In genomic region chr16:1474471-1474795, GRCh38 we compare ENCODE assay signal across 8 cellular contexts. TPM values are rescaled to one million over a fixed set of nuclear protein-coding genes. Genes with fewer than 3 reads are reported as not detected.
DNase-seq lines count a peak whose midpoint lies in the region; ATAC-seq and TF ChIP-seq lines count a peak whose summit lies in the region.

No MANE protein-coding gene starts in this region.

- H3K4me2 ChIP-seq in BLaER1 treated with 17β-estradiol and CSF1 and Interleukin-3, amounts not matched to agents 10 nM and 100 nM, result peak overlapping the region; percentile 94 to 99 (median 98)

- H3K4me3 ChIP-seq in BLaER1 treated with 17β-estradiol and CSF1 and Interleukin-3, amounts not matched to agents 10 nM and 100 nM, result peak overlapping the region; percentile 81 to 98 (median 94)
- H3K4me3 ChIP-seq in Panc1 (ENCODE audit: low read depth in 2 of 2, low read length in 2 of 2), result peak overlapping the region; percentile 71 to 77
- H3K4me3 ChIP-seq in fibroblast of the aortic adventitia (ENCODE audit: low read depth, low read length), result peak overlapping the region; percentile 87
- H3K4me3 ChIP-seq in retinal pigment epithelial cell (ENCODE audit: low read length), result peak overlapping the region; percentile 77

- TF ChIP-seq CTCF in Panc1 (IDR thresholded peaks at IDR 0.05) (no peak), fibroblast of the aortic adventitia (IDR thresholded peaks at IDR 0.05; ENCODE audit: insufficient read depth, low read length) (no peak), retinal pigment epithelial cell (conservative IDR thresholded peaks at IDR 0.05; ENCODE audit: low read depth, low read length) (no peak)

- H3K27ac ChIP-seq in BLaER1 treated with 17β-estradiol and CSF1 and Interleukin-3, amounts not matched to agents 10 nM and 100 nM, result peak overlapping the region; percentile 97 to 100 (median 99)
- peak overlapping the region; percentile 80 for H3K27ac ChIP-seq in Panc1 (ENCODE audit: low read length)

- POLR2A ChIA-PET in Panc1 (lab: Charles Lee), result no interaction called here

- BruUV-seq in Panc1 (replicated peaks; lab: Mats Ljungman, UMichigan), result no TSS peak

- H4K20me1 ChIP-seq in BLaER1 treated with 17β-estradiol and CSF1 and Interleukin-3, amounts not matched to agents 10 nM and 100 nM, result peaks cover 0 to 37% (median 0%) of the 10 kb centered on the region in 11 experiments; a peak in 2 of 22 replicates

- peak; percentile 36 for ATAC-seq in GM21528 (IDR thresholded peaks at IDR 0.05; ENCODE audit: low FRiP score, unreplicated experiment)
- peak; percentile 36; the same call in 1 of the 2 replicates for ATAC-seq in Panc1

- intact Hi-C loops in Panc1 (cut with micrococcal nuclease; ENCODE audit: unreplicated experiment), result no loop called here

- CTCF ChIA-PET in Panc1 (lab: Charles Lee), result no interaction called here

- H3K9me3 ChIP-seq in BLaER1 treated with 17β-estradiol and CSF1 and Interleukin-3, amounts not matched to agents 10 nM and 100 nM (replicated peaks in 1 of 11), result peaks cover 0 to 11% (median 0%) of the 10 kb centered on the region in 11 experiments; a peak in 2 of 22 replicates
- no peaks in the 10 kb centered on the region for H3K9me3 ChIP-seq in Panc1 (ENCODE audit: control insufficient read depth, insufficient read depth, low read depth, low read length)

- peaks cover 55 to 64% (median 59%) of the 10 kb centered on the region in 10 experiments for H3K4me1 ChIP-seq in BLaER1 treated with 17β-estradiol and CSF1 and Interleukin-3, amounts not matched to agents 10 nM and 100 nM
- peaks cover 28% of the 10 kb centered on the region for H3K4me1 ChIP-seq in Panc1 (ENCODE audit: control insufficient read depth, insufficient read depth, low read length)

- no peaks in the 10 kb centered on the region for H3K36me3 ChIP-seq in BLaER1 treated with 17β-estradiol and CSF1 and Interleukin-3, amounts not matched to agents 10 nM and 100 nM
- H3K36me3 ChIP-seq in Panc1 (ENCODE audit: control insufficient read depth, insufficient read depth, low read length), result no peaks in the 10 kb centered on the region; the same call in 1 of the 2 replicates

- DNase-seq in Panc1 (ENCODE audit: low read depth, low spot score) (no peak), fibroblast of the aortic adventitia (ENCODE audit: low read depth) (no peak), retinal pigment epithelial cell (ENCODE audit: low read depth) (no peak), NOMO-1 treated with DMSO at 0.1 percent for 48 hours (lab: John Stamatoyannopoulos, UW; ENCODE audit: unreplicated experiment) (no peak), epidermal melanocyte (ENCODE audit: insufficient read length, low spot score) (no peak), HPDE6-E6E7 (ENCODE audit: extremely low spot score) (no peak)

- in situ Hi-C loops in Panc1 (cut with HindIII; ENCODE audit: low pct_unique_long_range_greater_than_20kb, low sequenced_read_pairs), result no loop called here

- no peaks in the 10 kb centered on the region for H3K27me3 ChIP-seq in BLaER1 treated with 17β-estradiol and CSF1 and Interleukin-3, amounts not matched to agents 10 nM and 100 nM
- no peaks in the 10 kb centered on the region for H3K27me3 ChIP-seq in Panc1 (ENCODE audit: control insufficient read depth, insufficient read depth, low read length)

- peak overlapping the region; percentile 95 to 99 (median 99) for H3K9ac ChIP-seq in BLaER1 treated with 17β-estradiol and CSF1 and Interleukin-3, amounts not matched to agents 10 nM and 100 nM

RNA-seq across cellular contexts. Expression of gene CLCN7, which starts 0.4 kb away (rescaled TPM):
- total RNA-seq in Panc1 (2021; ENCODE audit: unreplicated experiment), result 179 TPM
- polyA plus RNA-seq in Panc1 (2012; ENCODE audit: insufficient read length), result 190 TPM
- 64.8 and 432 TPM in 2 replicates for total RNA-seq in fibroblast of the aortic adventitia (ENCODE audit: low replicate concordance)

RNA-seq across cellular contexts. Expression of gene PTX4, which starts 14.3 kb away (rescaled TPM):
- total RNA-seq in Panc1 (2021; ENCODE audit: unreplicated experiment) (not detected), fibroblast of the aortic adventitia (ENCODE audit: low replicate concordance) (not detected in 2 replicates)
- polyA plus RNA-seq in Panc1 (2012; ENCODE audit: insufficient read length), result not detected

RNA-seq across cellular contexts. Expression of gene TELO2, which starts 18.7 kb away (rescaled TPM):
- total RNA-seq in Panc1 (2021; ENCODE audit: unreplicated experiment) (65.4 TPM), fibroblast of the aortic adventitia (ENCODE audit: low replicate concordance) (23.5 and 29.1 TPM in 2 replicates)
- 48.9 TPM for polyA plus RNA-seq in Panc1 (2012; ENCODE audit: insufficient read length)

RNA-seq across cellular contexts. Expression of gene CCDC154, which starts 30.1 kb away (rescaled TPM):
- total RNA-seq in Panc1 (2021; ENCODE audit: unreplicated experiment) (2.0 TPM), fibroblast of the aortic adventitia (ENCODE audit: low replicate concordance) (0.36 and 0.41 TPM in 2 replicates)
- polyA plus RNA-seq in Panc1 (2012; ENCODE audit: insufficient read length), result 2.9 TPM

RNA-seq across cellular contexts. Expression of gene PERCC1, which starts 43.6 kb away (rescaled TPM):
- total RNA-seq in Panc1 (2021; ENCODE audit: unreplicated experiment) (not detected), fibroblast of the aortic adventitia (ENCODE audit: low replicate concordance) (not detected in 2 replicates)
- 0.40 TPM for polyA plus RNA-seq in Panc1 (2012; ENCODE audit: insufficient read length)
